In genomic region chr4:122895336-122895995, GRCh38 we compare ENCODE assay signal across 27 cellular contexts. TPM values are rescaled to one million over a fixed set of nuclear protein-coding genes. Genes with fewer than 3 reads are reported as not detected.
DNase-seq lines count a peak whose midpoint lies in the region; ATAC-seq, FAIRE-seq and TF ChIP-seq lines count a peak whose summit lies in the region.
"Had no signal": no experiment of that assay in that cellular context is flagged by ENCODE, and none has a peak within 500 bp of the region (broad histone marks: within the 10 kb centered on the region; RNA-seq: fewer than 3 reads in every experiment).

No MANE protein-coding gene starts in this region.

- CTCF ChIA-PET in SK-N-SH (lab: Yijun Ruan, JAX), result interaction anchor here (1.2 to 5.8 kb wide), 4 partner anchors 11 to 138 kb away, joined by 3 to 20 read pairs (median 6); no protein-coding TSS in a partner anchor

- no peaks in the 10 kb centered on the region for H3K27me3 Mint-ChIP-seq in astrocyte (ENCODE audit: low read depth, unreplicated experiment)
- H3K27me3 Mint-ChIP-seq: progenitor cell of endocrine pancreas; stimulated activated memory B cell treated with anti-CD40 and anti-IgM and Interleukin-4, amounts not matched to agents 10 μg/mL and 1 μg/mL and 100 μg/mL, for 72 hours had no signal

- H3K9me2 ChIP-seq in SK-N-SH, result no peaks in the 10 kb centered on the region

- TF ChIP-seq RAD21 in SK-N-SH (IDR thresholded peaks at IDR 0.05; ENCODE audit: low read length), result no peak

- intact Hi-C loops in kidney (cut with DNase I), result no loop called here
- intact Hi-C loops in tibial artery (cut with DNase I; ENCODE audit: low total_unique reads), result no loop called here
- intact Hi-C loops in aorta (cut with DNase I), result loop anchor here in 1 of 2 donors (5.0 kb wide), 1 partner anchor 68 kb away; the partner anchor contains the start of gene FGF2

- H3K27me3 ChIP-seq in SK-N-SH (ENCODE audit: insufficient read depth) (no peaks in the 10 kb centered on the region), astrocyte (ENCODE audit: insufficient read depth, low read length) (no peaks in the 10 kb centered on the region), tibial artery (no peaks in the 10 kb centered on the region), aorta (ENCODE audit: control insufficient read depth in 1 of 2, insufficient read depth in 2 of 2, low read length in 1 of 2) (no peaks in the 10 kb centered on the region)
- H3K27me3 ChIP-seq: esophagus muscularis mucosa had no signal

- POLR2A ChIA-PET in SK-N-SH (lab: Yijun Ruan, JAX), result no interaction called here

- no peak overlapping the region for H3K27ac Mint-ChIP-seq in astrocyte (ENCODE audit: unreplicated experiment)
- H3K27ac Mint-ChIP-seq: progenitor cell of endocrine pancreas; stimulated activated memory B cell treated with anti-CD40 and anti-IgM and Interleukin-4, amounts not matched to agents 10 μg/mL and 1 μg/mL and 100 μg/mL, for 72 hours had no signal

- no peak overlapping the region for H3K4me3 ChIP-seq in SK-N-SH (ENCODE audit: low read depth in 2 of 2, low read length in 1 of 2)
- no peak overlapping the region for H3K4me3 ChIP-seq in astrocyte (ENCODE audit: insufficient read depth, low read depth, low read length)
- no peak overlapping the region for H3K4me3 ChIP-seq in kidney (ENCODE audit: low read length in 2 of 2)
- no peak overlapping the region for H3K4me3 ChIP-seq in tibial artery
- H3K4me3 ChIP-seq in aorta (ENCODE audit: low read length in 2 of 2), result no peak overlapping the region
- H3K4me3 ChIP-seq: esophagus muscularis mucosa had no signal

- peaks cover 42 to 46% of the 10 kb centered on the region in 2 experiments for H3K36me3 ChIP-seq in SK-N-SH (replicated peaks in 1 of 2; ENCODE audit: control insufficient read depth in 1 of 2, insufficient read depth in 2 of 2, low read length in 1 of 2)
- H3K36me3 ChIP-seq in astrocyte (ENCODE audit: insufficient read depth, low read length), result peaks cover 16% of the 10 kb centered on the region
- H3K36me3 ChIP-seq in kidney (ENCODE audit: control insufficient read depth in 1 of 2, insufficient read depth in 2 of 2, low read length in 2 of 2), result peaks cover 0 to 5% of the 10 kb centered on the region in 2 donors
- peaks cover 0 to 15% (median 0%) of the 10 kb centered on the region in 3 donors for H3K36me3 ChIP-seq in tibial artery
- H3K36me3 ChIP-seq in aorta (ENCODE audit: control insufficient read depth in 1 of 2, insufficient read depth in 2 of 2, low read length in 1 of 2), result no peaks in the 10 kb centered on the region

- H3K4me2 ChIP-seq in SK-N-SH (peak overlapping the region; percentile 46; the same call in 1 of the 2 replicates), astrocyte (ENCODE audit: low read length) (peak overlapping the region; percentile 11)

- peaks cover 3 to 47% of the 10 kb centered on the region in 2 experiments; a peak in 3 of 4 replicates for H3K4me1 ChIP-seq in SK-N-SH (ENCODE audit: control insufficient read depth in 1 of 2, insufficient read depth in 2 of 2, low read depth in 1 of 2, low read length in 1 of 2)
- H3K4me1 ChIP-seq in astrocyte (ENCODE audit: insufficient read depth, low read length), result peaks cover 35% of the 10 kb centered on the region
- H3K4me1 ChIP-seq in kidney (ENCODE audit: control insufficient read depth in 1 of 2, insufficient read depth in 1 of 2, low read depth in 1 of 2, low read length in 2 of 2), result no peaks in the 10 kb centered on the region
- H3K4me1 ChIP-seq in tibial artery, result peaks cover 0 to 58% (median 25%) of the 10 kb centered on the region in 4 donors
- H3K4me1 ChIP-seq in aorta (ENCODE audit: control insufficient read depth in 1 of 2, insufficient read depth in 2 of 2, low read length in 2 of 2), result peaks cover 1 to 7% of the 10 kb centered on the region in 2 donors

- H2AFZ ChIP-seq in SK-N-SH (ENCODE audit: low read depth), result no peak overlapping the region
- H2AFZ ChIP-seq in astrocyte (ENCODE audit: low read depth, low read length), result no peak overlapping the region

- no peak for TF ChIP-seq EP300 in SK-N-SH (IDR thresholded peaks at IDR 0.05; ENCODE audit: borderline replicate concordance in 1 of 2, low read depth in 1 of 2, low read length in 1 of 2)

- H3K9me3 ChIP-seq in SK-N-SH, result no peaks in the 10 kb centered on the region
- no peaks in the 10 kb centered on the region for H3K9me3 ChIP-seq in astrocyte (ENCODE audit: insufficient read depth, low read depth, low read length)
- H3K9me3 ChIP-seq in kidney (ENCODE audit: control insufficient read depth in 1 of 2, low read length in 2 of 2), result no peaks in the 10 kb centered on the region
- H3K9me3 ChIP-seq in tibial artery, result no peaks in the 10 kb centered on the region
- no peaks in the 10 kb centered on the region for H3K9me3 ChIP-seq in aorta (ENCODE audit: control insufficient read depth, low read length)
- H3K9me3 ChIP-seq: esophagus muscularis mucosa had no signal

- peak overlapping the region; percentile 43; the same call in 1 of the 2 replicates for H3K9ac ChIP-seq in SK-N-SH
- H3K9ac ChIP-seq in astrocyte (ENCODE audit: low read length), result no peak overlapping the region
- peak overlapping the region in 1 of 2 donors; percentile 7 for H3K9ac ChIP-seq in kidney (ENCODE audit: low read length in 2 of 2)

- H3K27ac ChIP-seq in SK-N-SH (ENCODE audit: low read depth in 2 of 2, low read length in 1 of 2) (peak overlapping the region; percentile 12 to 92; a peak in 3 of 4 replicates), astrocyte (ENCODE audit: low read depth, low read length) (peak overlapping the region; percentile 28), kidney (ENCODE audit: low read depth in 2 of 2, low read length in 2 of 2) (no peak overlapping the region), tibial artery (peak overlapping the region; percentile 40 to 45), aorta (ENCODE audit: low read depth in 1 of 2, low read length in 2 of 2) (no peak overlapping the region)
- H3K27ac ChIP-seq: esophagus muscularis mucosa had no signal

- ATAC-seq in SK-N-SH treated with all-trans-retinoic acid at 6 μM for 48 hours (no peak), aorta (ENCODE audit: low FRiP score) (no peak)
- ATAC-seq: left cardiac atrium; stimulated activated memory B cell treated with anti-CD40 and anti-IgM and Interleukin-4, amounts not matched to agents 10 μg/mL and 1 μg/mL and 100 μg/mL, for 72 hours had no signal

- no peak overlapping the region for H3K4me3 Mint-ChIP-seq in astrocyte (ENCODE audit: unreplicated experiment)
- H3K4me3 Mint-ChIP-seq: nephron; stimulated activated memory B cell treated with anti-CD40 and anti-IgM and Interleukin-4, amounts not matched to agents 10 μg/mL and 1 μg/mL and 100 μg/mL, for 72 hours had no signal

- peaks cover 5% of the 10 kb centered on the region for H3K36me3 Mint-ChIP-seq in astrocyte (ENCODE audit: low read depth, unreplicated experiment)

- peaks cover 73% of the 10 kb centered on the region for H3F3A ChIP-seq in SK-N-SH (replicated peaks; ENCODE audit: insufficient read depth)

- TF ChIP-seq CTCF in SK-N-SH (IDR thresholded peaks at IDR 0.05) (no peak), astrocyte (IDR thresholded peaks at IDR 0.05; ENCODE audit: insufficient read depth, low read depth, low read length) (no peak), kidney (IDR thresholded peaks at IDR 0.05; ENCODE audit: borderline replicate concordance, extremely low read depth, insufficient read depth) (no peak), tibial artery (IDR thresholded peaks at IDR 0.05) (no peak)

- H3K4me1 Mint-ChIP-seq in astrocyte (ENCODE audit: low read depth, unreplicated experiment), result peaks cover 27% of the 10 kb centered on the region
- H3K4me1 Mint-ChIP-seq: stimulated activated memory B cell treated with anti-CD40 and anti-IgM and Interleukin-4, amounts not matched to agents 10 μg/mL and 1 μg/mL and 100 μg/mL, for 72 hours had no signal

- H3K79me2 ChIP-seq in SK-N-SH (ENCODE audit: insufficient read depth) (peaks cover 70% of the 10 kb centered on the region), astrocyte (ENCODE audit: insufficient read depth, low read length) (peaks cover 5% of the 10 kb centered on the region)

- peak; percentile 12 for DNase-seq in SK-N-SH
- no peak for DNase-seq in astrocyte (ENCODE audit: low read depth)
- no peak for DNase-seq in kidney
- no peak for DNase-seq in tibial artery
- DNase-seq in LoVo (ENCODE audit: low spot score), result no peak
- no peak for DNase-seq in aorta
- DNase-seq in activated CD4-positive, alpha-beta T cell treated with anti-CD3 and anti-CD28 coated beads, Interleukin-2, amount 50 U/mL, for 1 hour, result no peak
- DNase-seq: activated CD4-positive, CD25-positive, alpha-beta regulatory T cell treated with anti-CD3 and anti-CD28 coated beads, Interleukin-2, amount 50 U/mL, for 72 hours; activated CD8-positive, alpha-beta memory T cell treated with anti-CD3 and anti-CD28 coated beads for 24 hours; activated naive CD4-positive, alpha-beta T cell treated with Interleukin-2 at 50 U/mL for 16 hours; activated T-cell treated with anti-CD3 and anti-CD28 coated beads, Interleukin-2, amount 50 U/mL, for 48 hours; amygdala; cerebellar nuclear complex; DMS79; effector CD4-positive, alpha-beta T cell; KBM-7; left cardiac atrium; MV-4-11; NCI-H1694 treated with DMSO at 0.1 percent for 48 hours; NCI-H526 treated with DMSO at 0.1 percent for 48 hours; Right ventricle myocardium superior; SW 1271 had no signal

- FAIRE-seq in astrocyte (lab: Jason Lieb, UNC) (no peak), kidney (lab: Jason Lieb, UNC) (peak; percentile 57)

- 14% methylated on average over 1 of the region's 1 CpG for WGBS in SK-N-SH (ENCODE audit: low lambda C conversion rate)
- 6 to 8% methylated on average over 1 of the region's 1 CpG for WGBS in aorta, 2 donors

- no peaks in the 10 kb centered on the region for H3K9me3 Mint-ChIP-seq in astrocyte (ENCODE audit: unreplicated experiment)
- H3K9me3 Mint-ChIP-seq: nephron; stimulated activated memory B cell treated with anti-CD40 and anti-IgM and Interleukin-4, amounts not matched to agents 10 μg/mL and 1 μg/mL and 100 μg/mL, for 72 hours had no signal

- H4K20me1 ChIP-seq in SK-N-SH (ENCODE audit: insufficient read depth), result no peaks in the 10 kb centered on the region
- no peaks in the 10 kb centered on the region for H4K20me1 ChIP-seq in astrocyte (ENCODE audit: insufficient read depth, low read length)

TF ChIP-seq in SK-N-SH, 30 proteins besides CTCF, POLR2A, EP300 and RAD21 (continues in another document):
- TF ChIP-seq POLR2AphosphoS5 (IDR thresholded peaks at IDR 0.05; ENCODE audit: low read depth, low read length), result no peak
- no peak for TF ChIP-seq MXI1 (IDR thresholded peaks at IDR 0.05; ENCODE audit: low read depth, low read length)
- TF ChIP-seq TCF12 (IDR thresholded peaks at IDR 0.05), result no peak

TF ChIP-seq in SK-N-SH treated with all-trans-retinoic acid at 6 μM for 48 hours, 23 proteins besides CTCF, POLR2A, EP300 and RAD21 (continues in another document):
- TF ChIP-seq ZNF565 (CRISPR knock-in tag; conservative IDR thresholded peaks at IDR 0.05; ENCODE audit: low read depth), result no peak

RNA-seq across cellular contexts. Expression of gene NUDT6, which starts 26.9 kb away (rescaled TPM):
- polyA plus RNA-seq in SK-N-SH (2012; rRNA removed) (10.1 and 10.5 TPM in 2 replicates), kidney (ENCODE audit: insufficient read depth, low read depth, low replicate concordance) (32.4 TPM), aorta (1 to 10 TPM; 6.5 to 8.4 TPM)
- 9.1 and 9.6 TPM in 2 replicates for polyA plus RNA-seq in SK-N-SH (2012; cell fraction: cytosol; rRNA removed)
- 10.1 and 10.4 TPM in 2 replicates for polyA plus RNA-seq in SK-N-SH (2012; cell fraction: nucleus; rRNA removed)
- total RNA-seq in astrocyte (4.0 TPM in 2 replicates), kidney (10.1 TPM), aorta (1 to 10 TPM; 4.0 to 5.9 TPM)

Comparison
In these comparisons a context has a peak if more than half of its experiments do, and no peak if none do; other contexts are left out.
1. H3K27ac ChIP-seq: peak in SK-N-SH (2 of 2), astrocyte (single experiment) and tibial artery (2 of 2); none in kidney (0 of 2) and aorta (0 of 2).